9 cellular contexts compared by ENCODE assay signal in genomic region chr17:69525920-69526841, GRCh38.
DNase-seq lines count a peak whose midpoint lies in the region; ATAC-seq, FAIRE-seq and TF ChIP-seq lines count a peak whose summit lies in the region.
"Had no signal": no experiment of that assay in that cellular context is flagged by ENCODE, and none has a peak within 500 bp of the region (broad histone marks: within the 10 kb centered on the region; RNA-seq: fewer than 3 reads in every experiment).

No MANE protein-coding gene starts in this region.

- H3K4me3 Mint-ChIP-seq in activated CD8-positive, alpha-beta T cell treated with anti-CD3 and anti-CD28 coated beads for 36 hours = no peak overlapping the region
- H3K4me3 Mint-ChIP-seq in activated CD8-positive, alpha-beta T cell treated with anti-CD3 and anti-CD28 coated beads, Interleukin-2, amount 10 ng/mL, durations not matched to agents 7 days and 5 days = no peak overlapping the region
- H3K4me3 Mint-ChIP-seq: central memory CD8-positive, alpha-beta T cell had no signal

- intact Hi-C loops in activated CD8-positive, alpha-beta T cell treated with anti-CD3 and anti-CD28 coated beads for 36 hours (cut with micrococcal nuclease) = loop anchor here (10.0 kb wide), 1 partner anchor 111 kb away; the partner anchor contains the start of gene MAP2K6
- intact Hi-C loops in dorsolateral prefrontal cortex (cut with DNase I) = loop anchor here in 1 of 2 donors (2.0 to 10.0 kb wide), 3 partner anchors 281 to 1097 kb away; no protein-coding TSS in a partner anchor

- peak; percentile 87 for TF ChIP-seq CTCF in activated CD8-positive, alpha-beta T cell treated with anti-CD3 and anti-CD28 coated beads for 36 hours (IDR thresholded peaks at IDR 0.05)
- TF ChIP-seq CTCF in OCI-LY1 (IDR thresholded peaks at IDR 0.05; ENCODE audit: low read length) = peak; percentile 93
- peak; percentile 77 to 95 (median 90) for TF ChIP-seq CTCF in dorsolateral prefrontal cortex (IDR thresholded peaks at IDR 0.05 in 54 of 56, conservative IDR thresholded peaks at IDR 0.05 in 2 of 56; ENCODE audit: low read depth in 1 of 56, partially characterized antibody in 56 of 56)

- H3K4me1 ChIP-seq in OCI-LY1 (ENCODE audit: insufficient read depth, low read length, severe bottlenecking) = peaks cover 4% of the 10 kb centered on the region

- no peaks in the 10 kb centered on the region for H3K9me3 Mint-ChIP-seq in activated CD8-positive, alpha-beta T cell treated with anti-CD3 and anti-CD28 coated beads for 36 hours
- H3K9me3 Mint-ChIP-seq in activated CD8-positive, alpha-beta T cell treated with anti-CD3 and anti-CD28 coated beads, Interleukin-2, amount 10 ng/mL, durations not matched to agents 7 days and 5 days (ENCODE audit: insufficient read depth) = no peaks in the 10 kb centered on the region
- H3K9me3 Mint-ChIP-seq: central memory CD8-positive, alpha-beta T cell had no signal

- H3K27me3 ChIP-seq in OCI-LY1 (ENCODE audit: insufficient read depth, low read length) (no peaks in the 10 kb centered on the region), dorsolateral prefrontal cortex (no peaks in the 10 kb centered on the region)

- FAIRE-seq in GM12891 (lab: Jason Lieb, UNC) = no peak

- no peaks in the 10 kb centered on the region for H3K27me3 Mint-ChIP-seq in activated CD8-positive, alpha-beta T cell treated with anti-CD3 and anti-CD28 coated beads for 36 hours
- no peaks in the 10 kb centered on the region for H3K27me3 Mint-ChIP-seq in activated CD8-positive, alpha-beta T cell treated with anti-CD3 and anti-CD28 coated beads, Interleukin-2, amount 10 ng/mL, durations not matched to agents 7 days and 5 days (ENCODE audit: low read depth)
- H3K27me3 Mint-ChIP-seq: central memory CD8-positive, alpha-beta T cell had no signal

- H4K20me1 ChIP-seq in OCI-LY1 (ENCODE audit: insufficient read depth, low read length) = no peaks in the 10 kb centered on the region

- peak; percentile 38 for DNase-seq in activated CD8-positive, alpha-beta T cell treated with anti-CD3 and anti-CD28 coated beads for 36 hours
- no peak for DNase-seq in activated CD8-positive, alpha-beta T cell treated with anti-CD3 and anti-CD28 coated beads, Interleukin-2, amount 10 ng/mL, durations not matched to agents 7 days and 5 days
- peak; percentile 35 for DNase-seq in HPDE6-E6E7 (ENCODE audit: extremely low spot score)
- DNase-seq in dorsolateral prefrontal cortex = peak in 4 of 10 donors; percentile 25 to 68 (median 44)
- DNase-seq in lung microvascular endothelial cell (ENCODE audit: low read depth in 2 of 2) = peak; percentile 77 to 80
- DNase-seq in GM12891 (ENCODE audit: insufficient read length, low spot score) = no peak

- no peaks in the 10 kb centered on the region for H3K9me2 ChIP-seq in OCI-LY1 (ENCODE audit: low read depth, low read length)

- H2AFZ ChIP-seq in OCI-LY1 (ENCODE audit: low read length) = no peak overlapping the region

- H3K36me3 Mint-ChIP-seq in activated CD8-positive, alpha-beta T cell treated with anti-CD3 and anti-CD28 coated beads for 36 hours (ENCODE audit: low read depth) = peaks cover 15% of the 10 kb centered on the region
- peaks cover 5% of the 10 kb centered on the region for H3K36me3 Mint-ChIP-seq in activated CD8-positive, alpha-beta T cell treated with anti-CD3 and anti-CD28 coated beads, Interleukin-2, amount 10 ng/mL, durations not matched to agents 7 days and 5 days (ENCODE audit: low read depth)

- no peak overlapping the region for H3K27ac ChIP-seq in OCI-LY1 (ENCODE audit: low read depth, low read length, poor library complexity, severe bottlenecking)
- H3K27ac ChIP-seq in dorsolateral prefrontal cortex = peak overlapping the region in 16 of 59 donors; percentile 5 to 38 (median 22)

- no peaks in the 10 kb centered on the region for H3F3A ChIP-seq in OCI-LY1 (ENCODE audit: insufficient read depth, low read length)

- CTCF ChIA-PET in activated CD8-positive, alpha-beta T cell treated with anti-CD3 and anti-CD28 coated beads for 36 hours (lab: Charles Lee) = interaction anchor here (0.7 to 2.7 kb wide), 18 partner anchors 8 to 1103 kb away, joined by 3 to 11 read pairs (median 5); partner anchors contain the start of gene MAP2K6
- CTCF ChIA-PET in activated CD8-positive, alpha-beta T cell treated with anti-CD3 and anti-CD28 coated beads, Interleukin-2, amount 10 ng/mL, durations not matched to agents 7 days and 5 days (lab: Charles Lee) = interaction anchor here (0.7 to 3.1 kb wide), 8 partner anchors 10 to 634 kb away, joined by 3 to 8 read pairs (median 4); no protein-coding TSS in a partner anchor

- ATAC-seq in activated CD8-positive, alpha-beta T cell treated with anti-CD3 and anti-CD28 coated beads for 36 hours = no peak
- ATAC-seq in activated CD8-positive, alpha-beta T cell treated with anti-CD3 and anti-CD28 coated beads, Interleukin-2, amount 10 ng/mL, durations not matched to agents 7 days and 5 days = no peak
- no peak for ATAC-seq in HG02981 (IDR thresholded peaks at IDR 0.05; ENCODE audit: unreplicated experiment)

- H3K4me2 ChIP-seq in OCI-LY1 (ENCODE audit: low read length) = no peak overlapping the region

- no peaks in the 10 kb centered on the region for H3K79me2 ChIP-seq in OCI-LY1 (ENCODE audit: insufficient read depth, low read length)

- peaks cover 26% of the 10 kb centered on the region for H3K36me3 ChIP-seq in OCI-LY1 (ENCODE audit: insufficient read depth, low read length)

- no peak overlapping the region for H3K9ac ChIP-seq in OCI-LY1 (ENCODE audit: low read length)

- no peak for TF ChIP-seq POLR2A in GM12891 (IDR thresholded peaks at IDR 0.05; ENCODE audit: low read depth, low read length)

- peaks cover 2% of the 10 kb centered on the region for H3K4me1 Mint-ChIP-seq in activated CD8-positive, alpha-beta T cell treated with anti-CD3 and anti-CD28 coated beads for 36 hours (ENCODE audit: low read depth)
- no peaks in the 10 kb centered on the region for H3K4me1 Mint-ChIP-seq in activated CD8-positive, alpha-beta T cell treated with anti-CD3 and anti-CD28 coated beads, Interleukin-2, amount 10 ng/mL, durations not matched to agents 7 days and 5 days (ENCODE audit: low read depth)

- no peak overlapping the region for H3K27ac Mint-ChIP-seq in activated CD8-positive, alpha-beta T cell treated with anti-CD3 and anti-CD28 coated beads for 36 hours
- H3K27ac Mint-ChIP-seq in activated CD8-positive, alpha-beta T cell treated with anti-CD3 and anti-CD28 coated beads, Interleukin-2, amount 10 ng/mL, durations not matched to agents 7 days and 5 days = no peak overlapping the region

- H3K4me3 ChIP-seq in OCI-LY1 (ENCODE audit: low read depth, low read length, poor library complexity, severe bottlenecking) (no peak overlapping the region), dorsolateral prefrontal cortex (no peak overlapping the region)

- no peaks in the 10 kb centered on the region for H3K9me3 ChIP-seq in OCI-LY1 (ENCODE audit: low read length)

- POLR2A ChIA-PET in activated CD8-positive, alpha-beta T cell treated with anti-CD3 and anti-CD28 coated beads for 36 hours (lab: Charles Lee) = no interaction called here
- POLR2A ChIA-PET in activated CD8-positive, alpha-beta T cell treated with anti-CD3 and anti-CD28 coated beads, Interleukin-2, amount 10 ng/mL, durations not matched to agents 7 days and 5 days (lab: Charles Lee) = interaction anchor here (0.6 kb wide), 1 partner anchor 10 kb away, joined by 3 read pairs; no protein-coding TSS in a partner anchor

TF ChIP-seq in GM12891, 5 proteins besides CTCF, POLR2A, EP300 and RAD21:
- TF ChIP-seq TAF1 (IDR thresholded peaks at IDR 0.05; ENCODE audit: low read depth, low read length) (no peak), SPI1 (IDR thresholded peaks at IDR 0.05; ENCODE audit: low read depth, low read length) (no peak), POLR2AphosphoS5 (IDR thresholded peaks at IDR 0.05; ENCODE audit: low read depth, low read length) (no peak), PAX5 (IDR thresholded peaks at IDR 0.05; ENCODE audit: insufficient read depth, low read length, severe bottlenecking) (no peak), POU2F2 (IDR thresholded peaks at IDR 0.05; ENCODE audit: low read depth, low read length) (no peak)
TF ChIP-seq in GM12891: peak in this region for 0.

Comparison
In these comparisons a context has a peak if more than half of its experiments do, and no peak if none do; other contexts are left out.
1. DNase-seq: peak in activated CD8-positive, alpha-beta T cell treated with anti-CD3 and anti-CD28 coated beads for 36 hours (single experiment), HPDE6-E6E7 (single experiment) and lung microvascular endothelial cell (2 of 2); none in activated CD8-positive, alpha-beta T cell treated with anti-CD3 and anti-CD28 coated beads, Interleukin-2, amount 10 ng/mL, durations not matched to agents 7 days and 5 days (single experiment) and GM12891 (single experiment).
2. Peak in every context shown above with its lines, with median percentiles within 50 percentile points of each other: CTCF ChIP-seq.